8 cellular contexts compared by ENCODE assay signal in the genomic region with DNA sequence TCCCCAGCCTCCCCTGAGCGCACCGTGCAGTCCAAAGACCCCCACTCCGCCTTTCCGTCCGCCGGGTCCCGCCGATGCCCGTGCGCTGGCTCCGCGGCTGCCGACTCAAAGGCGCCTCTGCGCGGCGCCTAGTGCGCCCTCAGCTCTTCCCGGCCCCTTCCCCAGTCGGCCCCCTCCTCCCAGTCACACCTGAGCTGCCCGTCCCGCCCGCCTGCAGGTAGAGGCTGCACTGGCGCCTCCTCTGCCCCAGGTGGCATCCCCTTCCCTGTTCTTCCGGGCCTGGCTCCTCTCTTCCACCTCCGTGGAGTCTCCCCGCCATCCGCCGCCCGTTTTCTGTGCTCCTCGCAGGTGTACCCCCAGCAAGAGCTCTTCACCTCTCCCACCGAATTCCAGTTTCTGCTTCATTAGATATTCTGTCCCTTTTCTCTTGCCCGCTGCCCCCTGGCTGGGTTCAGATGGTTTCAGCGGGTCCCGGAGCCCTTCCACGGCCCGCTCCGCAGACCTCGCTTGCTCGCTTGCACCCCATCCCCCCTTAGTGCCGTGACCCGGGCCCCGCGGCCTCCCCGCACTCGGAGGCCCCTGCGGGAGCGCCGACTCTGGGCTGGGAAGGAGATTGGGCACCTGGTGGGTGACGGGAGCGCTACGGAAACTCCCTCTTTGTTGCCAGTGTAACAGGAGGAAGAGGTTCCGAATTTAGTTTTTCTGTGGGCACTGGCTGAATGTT. TPM values are rescaled to one million over a fixed set of nuclear protein-coding genes. Genes with fewer than 3 reads are reported as not detected.
DNase-seq lines count a peak whose midpoint lies in the region; ATAC-seq and TF ChIP-seq lines count a peak whose summit lies in the region.

No MANE protein-coding gene starts in this region.

- no peak overlapping the region for H3K27ac ChIP-seq in mesenchymal stem cell (ENCODE audit: low read length, poor library complexity, severe bottlenecking)

- POLR2A ChIA-PET in activated CD8-positive, alpha-beta T cell treated with anti-CD3 and anti-CD28 coated beads for 36 hours (lab: Charles Lee) = interaction anchor here (1.1 to 2.2 kb wide), 3 partner anchors 16 to 160 kb away, joined by 3 to 7 read pairs (median 3); no protein-coding TSS in a partner anchor

- H3K27ac Mint-ChIP-seq in activated CD8-positive, alpha-beta T cell treated with anti-CD3 and anti-CD28 coated beads for 36 hours = peak overlapping the region; percentile 72

- H3K9me3 ChIP-seq in mesenchymal stem cell (ENCODE audit: control insufficient read depth, low read length) = no peaks in the 10 kb centered on the region

- peak overlapping the region; percentile 90 for H3K9ac ChIP-seq in mesenchymal stem cell (ENCODE audit: low read length)

- H3K14ac ChIP-seq in mesenchymal stem cell (ENCODE audit: low read length in 2 of 2) = peak overlapping the region in 1 of 2 experiments; percentile 93

- CTCF ChIA-PET in activated CD8-positive, alpha-beta T cell treated with anti-CD3 and anti-CD28 coated beads for 36 hours (lab: Charles Lee) = interaction anchor here (0.7 to 2.0 kb wide), 8 partner anchors 8 to 382 kb away, joined by 3 to 5 read pairs (median 4); no protein-coding TSS in a partner anchor

- peak overlapping the region; percentile 75 for H2BK15ac ChIP-seq in mesenchymal stem cell (ENCODE audit: low read depth, poor library complexity, severe bottlenecking)

- peak overlapping the region; percentile 62 for H2BK5ac ChIP-seq in mesenchymal stem cell (ENCODE audit: low read depth, low read length, poor library complexity, severe bottlenecking)

- H3K27me3 ChIP-seq in mesenchymal stem cell (ENCODE audit: control insufficient read depth in 1 of 2, insufficient read depth in 1 of 2, low read length in 2 of 2) = no peaks in the 10 kb centered on the region

- peak overlapping the region in 1 of 2 experiments; percentile 71 for H2BK12ac ChIP-seq in mesenchymal stem cell (ENCODE audit: low read length in 2 of 2)

- peaks cover 16% of the 10 kb centered on the region for H3K27me3 Mint-ChIP-seq in activated CD8-positive, alpha-beta T cell treated with anti-CD3 and anti-CD28 coated beads for 36 hours

- TF ChIP-seq CTCF in activated CD8-positive, alpha-beta T cell treated with anti-CD3 and anti-CD28 coated beads for 36 hours (IDR thresholded peaks at IDR 0.05) = no peak

- peak overlapping the region; percentile 85 to 92 for H3K4me3 ChIP-seq in mesenchymal stem cell (ENCODE audit: insufficient read depth in 1 of 2, low read depth in 1 of 2, low read length in 2 of 2)

- under 1% methylated on average over 51 of the region's 53 CpGs for WGBS in mesenchymal stem cell

- peak overlapping the region; percentile 84 for H3K4me3 Mint-ChIP-seq in activated CD8-positive, alpha-beta T cell treated with anti-CD3 and anti-CD28 coated beads for 36 hours

- H3K79me1 ChIP-seq in mesenchymal stem cell (replicated peaks; ENCODE audit: low read length, poor library complexity, severe bottlenecking) = peaks cover 15% of the 10 kb centered on the region

- peak overlapping the region; percentile 92 for H3K18ac ChIP-seq in mesenchymal stem cell (ENCODE audit: low read depth in 1 of 2, low read length in 2 of 2)

- H3K36me3 ChIP-seq in mesenchymal stem cell (ENCODE audit: control insufficient read depth in 1 of 2, insufficient read depth in 2 of 2, low read depth in 1 of 2, low read length in 2 of 2) = no peaks in the 10 kb centered on the region

- H3K4me2 ChIP-seq in mesenchymal stem cell (ENCODE audit: low read length, poor library complexity, severe bottlenecking) = peak overlapping the region; percentile 99

- peak overlapping the region; percentile 83 for H4K91ac ChIP-seq in mesenchymal stem cell (ENCODE audit: low read length)

- peak; percentile 14 for ATAC-seq in HG02981 (IDR thresholded peaks at IDR 0.05; ENCODE audit: unreplicated experiment)
- peak; percentile 9 for ATAC-seq in activated CD8-positive, alpha-beta T cell treated with anti-CD3 and anti-CD28 coated beads for 36 hours

- intact Hi-C loops in activated CD8-positive, alpha-beta T cell treated with anti-CD3 and anti-CD28 coated beads for 36 hours (cut with micrococcal nuclease) = loop anchor here (10.0 kb wide), 1 partner anchor 170 kb away; no protein-coding TSS in a partner anchor

- H2AFZ ChIP-seq in mesenchymal stem cell (ENCODE audit: low read depth, low read length) = peak overlapping the region; percentile 77

- peak; percentile 53 for DNase-seq in NCI-H1436 (lab: John Stamatoyannopoulos, UW)
- DNase-seq in NCI-H1436 treated with DMSO at 0.1 percent for 48 hours (lab: John Stamatoyannopoulos, UW) = no peak
- DNase-seq in NCI-H2171 (lab: John Stamatoyannopoulos, UW) = peak; percentile 73
- peak; percentile 44 for DNase-seq in activated CD8-positive, alpha-beta T cell treated with anti-CD3 and anti-CD28 coated beads for 36 hours
- peak; percentile 27 for DNase-seq in effector CD8-positive, alpha-beta T cell (lab: John Stamatoyannopoulos, UW)
- peak; percentile 66 for DNase-seq in mesenchymal stem cell
- DNase-seq in stimulated activated CD8-positive, alpha-beta memory T cell treated with anti-CD3 and anti-CD28 coated beads, Interleukin-15, amount 100 ng/mL, for 1 hour (ENCODE audit: low read depth) = peak; percentile 11

- no peaks in the 10 kb centered on the region for H3K9me3 Mint-ChIP-seq in activated CD8-positive, alpha-beta T cell treated with anti-CD3 and anti-CD28 coated beads for 36 hours

- peak overlapping the region; percentile 75 for H4K8ac ChIP-seq in mesenchymal stem cell (ENCODE audit: low read length)

- peak overlapping the region; percentile 29 to 88 for H3K4ac ChIP-seq in mesenchymal stem cell (ENCODE audit: low read depth in 1 of 2, low read length in 2 of 2)

- H2BK120ac ChIP-seq in mesenchymal stem cell (ENCODE audit: low read depth, low read length) = peak overlapping the region; percentile 85

- peaks cover 16% of the 10 kb centered on the region for H3K4me1 Mint-ChIP-seq in activated CD8-positive, alpha-beta T cell treated with anti-CD3 and anti-CD28 coated beads for 36 hours (ENCODE audit: low read depth)

- H2AK5ac ChIP-seq in mesenchymal stem cell (ENCODE audit: low read length, severe bottlenecking) = no peak overlapping the region

- H3K4me1 ChIP-seq in mesenchymal stem cell (ENCODE audit: control insufficient read depth, insufficient read depth, low read depth, low read length) = no peaks in the 10 kb centered on the region

- H3K36me3 Mint-ChIP-seq in activated CD8-positive, alpha-beta T cell treated with anti-CD3 and anti-CD28 coated beads for 36 hours (ENCODE audit: low read depth) = no peaks in the 10 kb centered on the region

- H3K23ac ChIP-seq in mesenchymal stem cell (ENCODE audit: low read length in 2 of 2) = peak overlapping the region in 1 of 2 experiments; percentile 98

RNA-seq across cellular contexts. Expression of gene SLC44A1, which starts 0.7 kb away (rescaled TPM):
- 1 to 10 TPM; 7.2 to 8.3 TPM for total RNA-seq in activated CD8-positive, alpha-beta T cell treated with anti-CD3 and anti-CD28 coated beads for 36 hours
- polyA plus RNA-seq in mesenchymal stem cell (2013, experiment 1 of 2) = 22.8 TPM
- 22.9 TPM for polyA plus RNA-seq in mesenchymal stem cell (2013, experiment 2 of 2)
